ENCODE assay signal across 9 cellular contexts in the genomic region with DNA sequence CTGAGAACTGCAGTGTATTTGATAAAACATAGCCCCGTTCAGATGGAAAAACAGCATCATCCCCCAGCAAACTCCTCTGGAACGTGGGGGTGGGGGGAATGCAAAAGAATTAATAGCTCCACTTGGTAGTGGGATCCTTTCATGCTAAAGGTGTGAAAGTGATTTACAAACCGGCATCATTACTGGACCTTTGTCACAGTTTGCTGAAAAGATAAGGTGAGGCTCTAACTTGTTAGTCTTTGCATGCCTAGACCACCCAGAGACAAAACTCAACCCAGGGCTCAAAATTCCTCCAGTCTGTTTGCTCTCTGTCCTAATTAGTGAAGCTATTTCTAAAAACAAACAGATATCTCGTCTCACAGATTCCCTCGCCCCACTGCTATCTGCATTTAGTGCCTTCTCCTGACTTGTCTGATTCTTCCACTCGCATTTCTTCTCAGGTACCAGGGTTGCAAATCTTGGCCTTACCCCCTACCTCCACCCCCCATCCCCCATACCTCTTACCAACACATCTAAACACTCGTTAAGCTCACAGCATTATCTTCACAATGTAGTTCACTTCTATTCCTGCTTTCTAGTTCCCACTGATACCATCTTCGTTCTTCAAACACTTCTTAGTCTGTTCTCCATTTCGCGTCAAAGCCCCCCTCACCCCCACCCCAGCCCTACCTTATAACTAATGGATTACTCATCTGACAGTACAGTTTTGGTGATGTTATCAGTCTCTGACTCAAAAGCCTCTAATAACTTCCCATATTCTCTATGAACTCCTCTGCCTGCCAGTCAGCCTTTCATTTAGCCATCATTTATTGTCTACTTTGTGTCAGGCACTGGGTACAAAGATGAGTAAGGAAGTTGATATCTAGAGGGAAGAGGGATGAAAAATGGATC.
DNase-seq lines count a peak whose midpoint lies in the region; ATAC-seq lines count a peak whose summit lies in the region.
"Had no signal": no experiment of that assay in that cellular context is flagged by ENCODE, and none has a peak within 500 bp of the region (broad histone marks: within the 10 kb centered on the region; RNA-seq: fewer than 3 reads in every experiment).

No MANE protein-coding gene starts in this region.

- no peak overlapping the region for H3K27ac ChIP-seq in iPS-18a (ENCODE audit: low read length)

- DNase-seq in stimulated activated naive CD4-positive, alpha-beta T cell treated with Interleukin-2 at 50 U/mL for 16 hours (lab: John Stamatoyannopoulos, UW) = peak; percentile 50
- no peak for DNase-seq in stimulated activated naive CD4-positive, alpha-beta T cell (lab: John Stamatoyannopoulos, UW)
- DNase-seq in activated CD4-positive, alpha-beta T cell treated with anti-CD3 and anti-CD28 coated beads, Interleukin-2, amount 50 U/mL, for 4 hours = peak; percentile 19 to 32
- DNase-seq in kidney tubule cell (ENCODE audit: low spot score) (no peak), HuH-7.5 (ENCODE audit: low spot score) (no peak), NCI-H1092 (lab: John Stamatoyannopoulos, UW) (no peak)
- DNase-seq: left cardiac atrium had no signal

- no peak overlapping the region for H3K9ac ChIP-seq in iPS-18a (ENCODE audit: low read length)

- no peak for ATAC-seq in GM19467 (IDR thresholded peaks at IDR 0.05; ENCODE audit: unreplicated experiment)

- peaks cover 79% of the 10 kb centered on the region for H3K4me1 ChIP-seq in iPS-18a (ENCODE audit: control insufficient read depth, low read depth, low read length)

- H3K9me3 ChIP-seq in iPS-18a (ENCODE audit: control insufficient read depth, low read depth, low read length) = no peaks in the 10 kb centered on the region

- no peaks in the 10 kb centered on the region for H3K36me3 ChIP-seq in iPS-18a (ENCODE audit: control insufficient read depth, low read depth, low read length)

- H3K4me3 ChIP-seq in iPS-18a (ENCODE audit: low read length) = peak overlapping the region; percentile 41

- H3K27me3 ChIP-seq in iPS-18a (ENCODE audit: control insufficient read depth, insufficient read depth, low read length) = peaks cover 47% of the 10 kb centered on the region

Comparison
In these comparisons a context has a peak if more than half of its experiments do, and no peak if none do; other contexts are left out.
1. DNase-seq: peak in stimulated activated naive CD4-positive, alpha-beta T cell treated with Interleukin-2 at 50 U/mL for 16 hours (single experiment) and activated CD4-positive, alpha-beta T cell treated with anti-CD3 and anti-CD28 coated beads, Interleukin-2, amount 50 U/mL, for 4 hours (2 of 2); none in stimulated activated naive CD4-positive, alpha-beta T cell (0 of 6), kidney tubule cell (single experiment), HuH-7.5 (single experiment) and NCI-H1092 (single experiment).